ENCODE assay signal across 8 cellular contexts in genomic region chr2:136118819-136119716, GRCh38. TPM values are rescaled to one million over a fixed set of nuclear protein-coding genes. Genes with fewer than 3 reads are reported as not detected.
DNase-seq lines count a peak whose midpoint lies in the region; ATAC-seq and TF ChIP-seq lines count a peak whose summit lies in the region.

No MANE protein-coding gene starts in this region.

- H3K4me2 ChIP-seq in OCI-LY3 (ENCODE audit: low read length), result peak overlapping the region; percentile 97

- H3K9ac ChIP-seq in OCI-LY3 (ENCODE audit: low read length), result peak overlapping the region; percentile 62

- intact Hi-C loops in left ventricle myocardium inferior (cut with micrococcal nuclease), result loop anchor here (10.0 kb wide), 1 partner anchor 94 kb away; no protein-coding TSS in a partner anchor
- intact Hi-C loops in gastrocnemius medialis (cut with DNase I; ENCODE audit: low total_unique reads), result loop anchor here (5.0 to 10.0 kb wide), 3 partner anchors 104 to 266 kb away; no protein-coding TSS in a partner anchor

- H3K4me3 ChIP-seq in OCI-LY3 (ENCODE audit: low read length), result peak overlapping the region; percentile 79
- peak overlapping the region; percentile 72 for H3K4me3 ChIP-seq in left ventricle myocardium inferior
- peak overlapping the region; percentile 48 to 67 (median 56) for H3K4me3 ChIP-seq in gastrocnemius medialis

- peak overlapping the region; percentile 48 for H2AFZ ChIP-seq in OCI-LY3 (ENCODE audit: low read depth, low read length)

- in situ Hi-C loops in gastrocnemius medialis (cut with MboI; ENCODE audit: low sequenced_read_pairs in 4 of 4), result no loop called here

- TF ChIP-seq CTCF in OCI-LY3 (IDR thresholded peaks at IDR 0.05; ENCODE audit: low read depth, low read length) (no peak), left ventricle myocardium inferior (IDR thresholded peaks at IDR 0.05; ENCODE audit: borderline replicate concordance) (no peak), gastrocnemius medialis (IDR thresholded peaks at IDR 0.05 in 4 of 5, conservative IDR thresholded peaks at IDR 0.05 in 1 of 5) (no peak)

- TF ChIP-seq POLR2A in gastrocnemius medialis (IDR thresholded peaks at IDR 0.05), result no peak

- H3K9me3 ChIP-seq in OCI-LY3 (ENCODE audit: insufficient read depth, low read length), result no peaks in the 10 kb centered on the region
- no peaks in the 10 kb centered on the region for H3K9me3 ChIP-seq in left ventricle myocardium inferior (replicated peaks)
- H3K9me3 ChIP-seq in gastrocnemius medialis, result no peaks in the 10 kb centered on the region

- peaks cover 17% of the 10 kb centered on the region for H3K36me3 ChIP-seq in OCI-LY3 (replicated peaks; ENCODE audit: low read depth, low read length)
- no peaks in the 10 kb centered on the region for H3K36me3 ChIP-seq in left ventricle myocardium inferior
- no peaks in the 10 kb centered on the region for H3K36me3 ChIP-seq in gastrocnemius medialis

- ATAC-seq in gastrocnemius medialis (no peak), GM18909 (IDR thresholded peaks at IDR 0.05; ENCODE audit: poor library complexity, unreplicated experiment) (no peak)

- H3K27ac ChIP-seq in OCI-LY3 (ENCODE audit: low read length) (no peak overlapping the region), left ventricle myocardium inferior (replicated peaks) (peak overlapping the region; percentile 28), gastrocnemius medialis (peak overlapping the region in 1 of 4 donors; percentile 17)

- H4K20me1 ChIP-seq in OCI-LY3 (ENCODE audit: insufficient read depth, low read length), result peaks cover 15% of the 10 kb centered on the region; the same call in 1 of the 2 replicates

- DNase-seq in NCI-H2029 (lab: John Stamatoyannopoulos, UW) (peak; percentile 33), NCI-H2029 treated with DMSO at 0.1 percent for 48 hours (lab: John Stamatoyannopoulos, UW) (no peak), left ventricle myocardium inferior (peak; percentile 65), gastrocnemius medialis (peak in 1 of 2 donors; percentile 43), KG1 (lab: John Stamatoyannopoulos, UW) (no peak)
- DNase-seq in activated effector memory CD4-positive, alpha-beta T cell treated with Interleukin-2 at 50 U/mL for 16 hours, result peak; percentile 86

- peaks cover 27% of the 10 kb centered on the region; the same call in 1 of the 2 replicates for H3K79me2 ChIP-seq in OCI-LY3 (ENCODE audit: low read length)

- H3K4me1 ChIP-seq in OCI-LY3 (ENCODE audit: low read length) (peaks cover 23% of the 10 kb centered on the region), left ventricle myocardium inferior (peaks cover 41% of the 10 kb centered on the region), gastrocnemius medialis (peaks cover 4 to 34% of the 10 kb centered on the region in 2 donors)

- H3K27me3 ChIP-seq in OCI-LY3 (ENCODE audit: low read depth, low read length), result peaks cover 59% of the 10 kb centered on the region
- H3K27me3 ChIP-seq in left ventricle myocardium inferior (ENCODE audit: low read depth), result peaks cover 98% of the 10 kb centered on the region
- H3K27me3 ChIP-seq in gastrocnemius medialis, result peaks cover 42 to 82% (median 52%) of the 10 kb centered on the region in 3 donors

RNA-seq across cellular contexts. Expression of gene CXCR4, which starts 1.1 kb away (rescaled TPM):
- 3.2 TPM for total RNA-seq in left ventricle myocardium inferior
- total RNA-seq in gastrocnemius medialis, result 1 to 10 TPM; 2.5 to 6.6 (median 4.0) TPM

Comparison
In these comparisons a context has a peak if more than half of its experiments do, and no peak if none do; other contexts are left out.
1. DNase-seq: peak in NCI-H2029 (single experiment), activated effector memory CD4-positive, alpha-beta T cell treated with Interleukin-2 at 50 U/mL for 16 hours (single experiment) and left ventricle myocardium inferior (single experiment); none in NCI-H2029 treated with DMSO at 0.1 percent for 48 hours (single experiment) and KG1 (single experiment).
2. Peak in every context shown above with its lines, with median percentiles within 50 percentile points of each other: H3K4me3 ChIP-seq.